1 cellular context compared by ENCODE assay signal in the genomic region with DNA sequence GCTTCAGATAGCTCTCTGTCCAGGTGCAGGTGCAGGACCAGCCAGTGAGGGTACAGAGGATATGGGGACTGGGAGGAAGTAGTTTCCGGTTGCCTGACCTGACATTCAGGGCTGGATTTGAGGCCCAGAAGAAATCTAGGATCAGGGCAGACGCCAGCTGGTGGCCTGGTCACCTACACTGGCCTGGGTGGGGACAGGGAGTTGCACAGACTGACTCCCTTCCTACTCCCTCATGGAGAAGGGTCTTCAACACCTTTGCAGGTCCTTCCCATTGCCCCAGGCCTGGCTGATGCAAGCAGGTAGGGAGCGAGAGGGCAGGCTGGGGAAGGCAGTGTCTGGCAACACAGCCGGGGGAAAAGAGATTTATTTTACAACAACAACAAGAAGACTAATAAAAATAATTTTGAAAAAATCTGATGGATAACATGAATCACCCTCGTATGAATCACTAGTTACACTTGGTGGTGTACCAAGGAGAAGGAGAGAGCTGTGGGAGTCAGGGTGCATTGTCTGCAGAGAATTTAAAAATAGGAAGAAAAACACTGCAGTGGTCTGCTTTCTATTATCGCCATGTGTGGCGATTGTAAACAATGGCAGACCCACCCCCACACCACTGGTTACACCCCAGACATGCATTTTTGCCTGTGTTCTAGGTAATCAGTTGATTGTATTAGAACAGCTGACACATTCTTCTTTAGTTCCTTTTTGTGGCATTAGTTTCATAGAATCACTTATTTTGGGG.
TF ChIP-seq lines count a peak whose summit lies in the region.

No MANE protein-coding gene starts in this region.

TF ChIP-seq in K562, 482 proteins besides CTCF, POLR2A, EP300 and RAD21 (continued from another document and continues in another):
- TF ChIP-seq, protein P1, sequence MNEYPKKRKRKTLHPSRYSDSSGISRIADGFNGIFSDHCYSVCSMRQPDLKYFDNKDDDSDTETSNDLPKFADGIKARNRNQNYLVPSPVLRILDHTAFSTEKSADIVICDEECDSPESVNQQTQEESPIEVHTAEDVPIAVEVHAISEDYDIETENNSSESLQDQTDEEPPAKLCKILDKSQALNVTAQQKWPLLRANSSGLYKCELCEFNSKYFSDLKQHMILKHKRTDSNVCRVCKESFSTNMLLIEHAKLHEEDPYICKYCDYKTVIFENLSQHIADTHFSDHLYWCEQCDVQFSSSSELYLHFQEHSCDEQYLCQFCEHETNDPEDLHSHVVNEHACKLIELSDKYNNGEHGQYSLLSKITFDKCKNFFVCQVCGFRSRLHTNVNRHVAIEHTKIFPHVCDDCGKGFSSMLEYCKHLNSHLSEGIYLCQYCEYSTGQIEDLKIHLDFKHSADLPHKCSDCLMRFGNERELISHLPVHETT (CRISPR knock-in tag; conservative IDR thresholded peaks at IDR 0.05 in 1 of 2, IDR thresholded peaks at IDR 0.05 in 1 of 2): no peak
- TF ChIP-seq PTBP1 (IDR thresholded peaks at IDR 0.05; ENCODE audit: low read depth, low read length): no peak
- TF ChIP-seq NFE2 (IDR thresholded peaks at IDR 0.05; ENCODE audit: low read depth): no peak
- TF ChIP-seq, protein P2, sequence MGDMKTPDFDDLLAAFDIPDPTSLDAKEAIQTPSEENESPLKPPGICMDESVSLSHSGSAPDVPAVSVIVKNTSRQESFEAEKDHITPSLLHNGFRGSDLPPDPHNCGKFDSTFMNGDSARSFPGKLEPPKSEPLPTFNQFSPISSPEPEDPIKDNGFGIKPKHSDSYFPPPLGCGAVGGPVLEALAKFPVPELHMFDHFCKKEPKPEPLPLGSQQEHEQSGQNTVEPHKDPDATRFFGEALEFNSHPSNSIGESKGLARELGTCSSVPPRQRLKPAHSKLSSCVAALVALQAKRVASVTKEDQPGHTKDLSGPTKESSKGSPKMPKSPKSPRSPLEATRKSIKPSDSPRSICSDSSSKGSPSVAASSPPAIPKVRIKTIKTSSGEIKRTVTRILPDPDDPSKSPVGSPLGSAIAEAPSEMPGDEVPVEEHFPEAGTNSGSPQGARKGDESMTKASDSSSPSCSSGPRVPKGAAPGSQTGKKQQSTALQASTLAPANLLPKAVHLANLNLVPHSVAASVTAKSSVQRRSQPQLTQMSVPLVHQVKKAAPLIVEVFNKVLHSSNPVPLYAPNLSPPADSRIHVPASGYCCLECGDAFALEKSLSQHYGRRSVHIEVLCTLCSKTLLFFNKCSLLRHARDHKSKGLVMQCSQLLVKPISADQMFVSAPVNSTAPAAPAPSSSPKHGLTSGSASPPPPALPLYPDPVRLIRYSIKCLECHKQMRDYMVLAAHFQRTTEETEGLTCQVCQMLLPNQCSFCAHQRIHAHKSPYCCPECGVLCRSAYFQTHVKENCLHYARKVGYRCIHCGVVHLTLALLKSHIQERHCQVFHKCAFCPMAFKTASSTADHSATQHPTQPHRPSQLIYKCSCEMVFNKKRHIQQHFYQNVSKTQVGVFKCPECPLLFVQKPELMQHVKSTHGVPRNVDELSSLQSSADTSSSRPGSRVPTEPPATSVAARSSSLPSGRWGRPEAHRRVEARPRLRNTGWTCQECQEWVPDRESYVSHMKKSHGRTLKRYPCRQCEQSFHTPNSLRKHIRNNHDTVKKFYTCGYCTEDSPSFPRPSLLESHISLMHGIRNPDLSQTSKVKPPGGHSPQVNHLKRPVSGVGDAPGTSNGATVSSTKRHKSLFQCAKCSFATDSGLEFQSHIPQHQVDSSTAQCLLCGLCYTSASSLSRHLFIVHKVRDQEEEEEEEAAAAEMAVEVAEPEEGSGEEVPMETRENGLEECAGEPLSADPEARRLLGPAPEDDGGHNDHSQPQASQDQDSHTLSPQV (IDR thresholded peaks at IDR 0.05): 0 out of 2 replicates have a peak, but pooled peaks have one; percentile 0
- no peak for TF ChIP-seq FOXA1 (IDR thresholded peaks at IDR 0.05; ENCODE audit: borderline replicate concordance)
- no peak for TF ChIP-seq OTX1 (CRISPR knock-in tag; IDR thresholded peaks at IDR 0.05)
- TF ChIP-seq, protein P3, sequence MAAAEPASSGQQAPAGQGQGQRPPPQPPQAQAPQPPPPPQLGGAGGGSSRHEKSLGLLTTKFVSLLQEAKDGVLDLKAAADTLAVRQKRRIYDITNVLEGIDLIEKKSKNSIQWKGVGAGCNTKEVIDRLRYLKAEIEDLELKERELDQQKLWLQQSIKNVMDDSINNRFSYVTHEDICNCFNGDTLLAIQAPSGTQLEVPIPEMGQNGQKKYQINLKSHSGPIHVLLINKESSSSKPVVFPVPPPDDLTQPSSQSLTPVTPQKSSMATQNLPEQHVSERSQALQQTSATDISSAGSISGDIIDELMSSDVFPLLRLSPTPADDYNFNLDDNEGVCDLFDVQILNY (CRISPR knock-in tag; IDR thresholded peaks at IDR 0.05): no peak
- TF ChIP-seq, protein P4, sequence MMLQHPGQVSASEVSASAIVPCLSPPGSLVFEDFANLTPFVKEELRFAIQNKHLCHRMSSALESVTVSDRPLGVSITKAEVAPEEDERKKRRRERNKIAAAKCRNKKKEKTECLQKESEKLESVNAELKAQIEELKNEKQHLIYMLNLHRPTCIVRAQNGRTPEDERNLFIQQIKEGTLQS (IDR thresholded peaks at IDR 0.05): no peak
- TF ChIP-seq, protein P4 (CRISPR knock-in tag; conservative IDR thresholded peaks at IDR 0.05): no peak
- no peak for TF ChIP-seq PML (IDR thresholded peaks at IDR 0.05; ENCODE audit: low read length)
- TF ChIP-seq ARID1B (IDR thresholded peaks at IDR 0.05): peak; percentile 50; the same call in 1 of the 2 replicates
- TF ChIP-seq YBX1 (IDR thresholded peaks at IDR 0.05): no peak
- TF ChIP-seq, protein P5, sequence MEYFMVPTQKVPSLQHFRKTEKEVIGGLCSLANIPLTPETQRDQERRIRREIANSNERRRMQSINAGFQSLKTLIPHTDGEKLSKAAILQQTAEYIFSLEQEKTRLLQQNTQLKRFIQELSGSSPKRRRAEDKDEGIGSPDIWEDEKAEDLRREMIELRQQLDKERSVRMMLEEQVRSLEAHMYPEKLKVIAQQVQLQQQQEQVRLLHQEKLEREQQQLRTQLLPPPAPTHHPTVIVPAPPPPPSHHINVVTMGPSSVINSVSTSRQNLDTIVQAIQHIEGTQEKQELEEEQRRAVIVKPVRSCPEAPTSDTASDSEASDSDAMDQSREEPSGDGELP (CRISPR knock-in tag; IDR thresholded peaks at IDR 0.05; ENCODE audit: borderline replicate concordance): no peak; the same call in 1 of the 2 replicates
- peak; percentile 63; the same call in 1 of the 2 replicates for TF ChIP-seq CEBPG (CRISPR knock-in tag; IDR thresholded peaks at IDR 0.05)
- TF ChIP-seq CEBPG (tag; conservative IDR thresholded peaks at IDR 0.05 in 1 of 2, IDR thresholded peaks at IDR 0.05 in 1 of 2): no peak
- no peak for TF ChIP-seq ZNF174 (CRISPR knock-in tag; IDR thresholded peaks at IDR 0.05)
- no peak for TF ChIP-seq MEIS2 (IDR thresholded peaks at IDR 0.05; ENCODE audit: partially characterized antibody)
- peak in 1 of 2 experiments; percentile 40; a peak in 2 of 4 replicates for TF ChIP-seq FOXA3 (CRISPR knock-in tag; conservative IDR thresholded peaks at IDR 0.05 in 1 of 2, IDR thresholded peaks at IDR 0.05 in 1 of 2)
- TF ChIP-seq SOX6 (IDR thresholded peaks at IDR 0.05): peak; percentile 57
- no peak for TF ChIP-seq PHTF2 (CRISPR knock-in tag; IDR thresholded peaks at IDR 0.05)
- no peak for TF ChIP-seq NFYB (IDR thresholded peaks at IDR 0.05; ENCODE audit: extremely low read depth, insufficient read length)
- TF ChIP-seq EGR1 (conservative IDR thresholded peaks at IDR 0.05): peak; percentile 34; the same call in 1 of the 2 replicates
- TF ChIP-seq RUNX1 (IDR thresholded peaks at IDR 0.05; ENCODE audit: low read depth): no peak
- no peak for TF ChIP-seq HLTF (IDR thresholded peaks at IDR 0.05)
- TF ChIP-seq, protein P6, sequence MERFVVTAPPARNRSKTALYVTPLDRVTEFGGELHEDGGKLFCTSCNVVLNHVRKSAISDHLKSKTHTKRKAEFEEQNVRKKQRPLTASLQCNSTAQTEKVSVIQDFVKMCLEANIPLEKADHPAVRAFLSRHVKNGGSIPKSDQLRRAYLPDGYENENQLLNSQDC (CRISPR knock-in tag; IDR thresholded peaks at IDR 0.05): no peak
- 0 out of 4 replicates have a peak, but pooled peaks of 1 of the 2 experiments have one; percentile 36 for TF ChIP-seq TEAD1 (CRISPR knock-in tag; IDR thresholded peaks at IDR 0.05)
- no peak for TF ChIP-seq STAG1 (CRISPR knock-in tag; IDR thresholded peaks at IDR 0.05; ENCODE audit: borderline replicate concordance)
- no peak for TF ChIP-seq MCM2 (IDR thresholded peaks at IDR 0.05; ENCODE audit: low read depth)
- no peak for TF ChIP-seq RCOR1 (IDR thresholded peaks at IDR 0.05; ENCODE audit: borderline replicate concordance in 1 of 2, low read depth in 2 of 2, low read length in 2 of 2)
- TF ChIP-seq BMI1 (IDR thresholded peaks at IDR 0.05; ENCODE audit: low read length): no peak
- TF ChIP-seq, protein P7, sequence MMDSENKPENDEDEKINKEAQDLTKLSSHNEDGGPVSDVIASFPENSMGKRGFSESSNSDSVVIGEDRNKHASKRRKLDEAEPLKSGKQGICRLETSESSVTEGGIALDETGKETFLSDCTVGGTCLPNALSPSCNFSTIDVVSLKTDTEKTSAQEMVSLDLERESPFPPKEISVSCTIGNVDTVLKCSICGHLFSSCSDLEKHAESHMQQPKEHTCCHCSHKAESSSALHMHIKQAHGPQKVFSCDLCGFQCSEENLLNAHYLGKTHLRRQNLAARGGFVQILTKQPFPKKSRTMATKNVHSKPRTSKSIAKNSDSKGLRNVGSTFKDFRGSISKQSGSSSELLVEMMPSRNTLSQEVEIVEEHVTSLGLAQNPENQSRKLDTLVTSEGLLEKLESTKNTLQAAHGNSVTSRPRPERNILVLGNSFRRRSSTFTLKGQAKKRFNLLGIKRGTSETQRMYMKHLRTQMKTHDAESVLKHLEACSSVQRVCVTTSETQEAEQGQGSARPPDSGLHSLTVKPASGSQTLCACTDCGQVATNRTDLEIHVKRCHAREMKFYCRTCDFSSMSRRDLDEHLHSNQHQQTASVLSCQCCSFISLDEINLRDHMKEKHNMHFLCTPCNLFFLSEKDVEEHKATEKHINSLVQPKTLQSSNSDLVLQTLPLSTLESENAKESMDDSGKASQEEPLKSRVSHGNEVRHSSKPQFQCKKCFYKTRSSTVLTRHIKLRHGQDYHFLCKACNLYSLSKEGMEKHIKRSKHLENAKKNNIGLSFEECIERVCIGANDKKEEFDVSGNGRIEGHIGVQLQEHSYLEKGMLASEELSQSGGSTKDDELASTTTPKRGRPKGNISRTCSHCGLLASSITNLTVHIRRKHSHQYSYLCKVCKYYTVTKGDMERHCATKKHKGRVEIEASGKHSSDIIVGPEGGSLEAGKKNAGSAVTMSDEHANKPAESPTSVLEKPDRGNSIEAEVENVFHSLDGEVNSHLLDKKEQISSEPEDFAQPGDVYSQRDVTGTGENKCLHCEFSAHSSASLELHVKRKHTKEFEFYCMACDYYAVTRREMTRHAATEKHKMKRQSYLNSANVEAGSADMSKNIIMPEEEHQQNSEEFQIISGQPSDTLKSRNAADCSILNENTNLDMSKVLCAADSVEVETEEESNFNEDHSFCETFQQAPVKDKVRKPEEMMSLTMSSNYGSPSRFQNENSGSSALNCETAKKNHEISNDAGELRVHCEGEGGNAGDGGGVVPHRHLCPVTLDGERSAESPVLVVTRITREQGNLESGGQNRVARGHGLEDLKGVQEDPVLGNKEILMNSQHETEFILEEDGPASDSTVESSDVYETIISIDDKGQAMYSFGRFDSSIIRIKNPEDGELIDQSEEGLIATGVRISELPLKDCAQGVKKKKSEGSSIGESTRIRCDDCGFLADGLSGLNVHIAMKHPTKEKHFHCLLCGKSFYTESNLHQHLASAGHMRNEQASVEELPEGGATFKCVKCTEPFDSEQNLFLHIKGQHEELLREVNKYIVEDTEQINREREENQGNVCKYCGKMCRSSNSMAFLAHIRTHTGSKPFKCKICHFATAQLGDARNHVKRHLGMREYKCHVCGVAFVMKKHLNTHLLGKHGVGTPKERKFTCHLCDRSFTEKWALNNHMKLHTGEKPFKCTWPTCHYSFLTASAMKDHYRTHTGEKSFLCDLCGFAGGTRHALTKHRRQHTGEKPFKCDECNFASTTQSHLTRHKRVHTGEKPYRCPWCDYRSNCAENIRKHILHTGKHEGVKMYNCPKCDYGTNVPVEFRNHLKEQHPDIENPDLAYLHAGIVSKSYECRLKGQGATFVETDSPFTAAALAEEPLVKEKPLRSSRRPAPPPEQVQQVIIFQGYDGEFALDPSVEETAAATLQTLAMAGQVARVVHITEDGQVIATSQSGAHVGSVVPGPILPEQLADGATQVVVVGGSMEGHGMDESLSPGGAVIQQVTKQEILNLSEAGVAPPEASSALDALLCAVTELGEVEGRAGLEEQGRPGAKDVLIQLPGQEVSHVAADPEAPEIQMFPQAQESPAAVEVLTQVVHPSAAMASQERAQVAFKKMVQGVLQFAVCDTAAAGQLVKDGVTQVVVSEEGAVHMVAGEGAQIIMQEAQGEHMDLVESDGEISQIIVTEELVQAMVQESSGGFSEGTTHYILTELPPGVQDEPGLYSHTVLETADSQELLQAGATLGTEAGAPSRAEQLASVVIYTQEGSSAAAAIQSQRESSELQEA (IDR thresholded peaks at IDR 0.05; ENCODE audit: low read depth): no peak
- TF ChIP-seq, protein P8, sequence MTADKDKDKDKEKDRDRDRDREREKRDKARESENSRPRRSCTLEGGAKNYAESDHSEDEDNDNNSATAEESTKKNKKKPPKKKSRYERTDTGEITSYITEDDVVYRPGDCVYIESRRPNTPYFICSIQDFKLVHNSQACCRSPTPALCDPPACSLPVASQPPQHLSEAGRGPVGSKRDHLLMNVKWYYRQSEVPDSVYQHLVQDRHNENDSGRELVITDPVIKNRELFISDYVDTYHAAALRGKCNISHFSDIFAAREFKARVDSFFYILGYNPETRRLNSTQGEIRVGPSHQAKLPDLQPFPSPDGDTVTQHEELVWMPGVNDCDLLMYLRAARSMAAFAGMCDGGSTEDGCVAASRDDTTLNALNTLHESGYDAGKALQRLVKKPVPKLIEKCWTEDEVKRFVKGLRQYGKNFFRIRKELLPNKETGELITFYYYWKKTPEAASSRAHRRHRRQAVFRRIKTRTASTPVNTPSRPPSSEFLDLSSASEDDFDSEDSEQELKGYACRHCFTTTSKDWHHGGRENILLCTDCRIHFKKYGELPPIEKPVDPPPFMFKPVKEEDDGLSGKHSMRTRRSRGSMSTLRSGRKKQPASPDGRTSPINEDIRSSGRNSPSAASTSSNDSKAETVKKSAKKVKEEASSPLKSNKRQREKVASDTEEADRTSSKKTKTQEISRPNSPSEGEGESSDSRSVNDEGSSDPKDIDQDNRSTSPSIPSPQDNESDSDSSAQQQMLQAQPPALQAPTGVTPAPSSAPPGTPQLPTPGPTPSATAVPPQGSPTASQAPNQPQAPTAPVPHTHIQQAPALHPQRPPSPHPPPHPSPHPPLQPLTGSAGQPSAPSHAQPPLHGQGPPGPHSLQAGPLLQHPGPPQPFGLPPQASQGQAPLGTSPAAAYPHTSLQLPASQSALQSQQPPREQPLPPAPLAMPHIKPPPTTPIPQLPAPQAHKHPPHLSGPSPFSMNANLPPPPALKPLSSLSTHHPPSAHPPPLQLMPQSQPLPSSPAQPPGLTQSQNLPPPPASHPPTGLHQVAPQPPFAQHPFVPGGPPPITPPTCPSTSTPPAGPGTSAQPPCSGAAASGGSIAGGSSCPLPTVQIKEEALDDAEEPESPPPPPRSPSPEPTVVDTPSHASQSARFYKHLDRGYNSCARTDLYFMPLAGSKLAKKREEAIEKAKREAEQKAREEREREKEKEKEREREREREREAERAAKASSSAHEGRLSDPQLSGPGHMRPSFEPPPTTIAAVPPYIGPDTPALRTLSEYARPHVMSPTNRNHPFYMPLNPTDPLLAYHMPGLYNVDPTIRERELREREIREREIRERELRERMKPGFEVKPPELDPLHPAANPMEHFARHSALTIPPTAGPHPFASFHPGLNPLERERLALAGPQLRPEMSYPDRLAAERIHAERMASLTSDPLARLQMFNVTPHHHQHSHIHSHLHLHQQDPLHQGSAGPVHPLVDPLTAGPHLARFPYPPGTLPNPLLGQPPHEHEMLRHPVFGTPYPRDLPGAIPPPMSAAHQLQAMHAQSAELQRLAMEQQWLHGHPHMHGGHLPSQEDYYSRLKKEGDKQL (CRISPR knock-in tag; IDR thresholded peaks at IDR 0.05; ENCODE audit: borderline replicate concordance): no peak
